ENCODE assay signal across 8 cellular contexts in genomic region chr15:81001180-81002003, GRCh38. TPM values are rescaled to one million over a fixed set of nuclear protein-coding genes. Genes with fewer than 3 reads are reported as not detected.
DNase-seq lines count a peak whose midpoint lies in the region; ATAC-seq and TF ChIP-seq lines count a peak whose summit lies in the region.

No MANE protein-coding gene starts in this region.

- peak; percentile 28 for TF ChIP-seq POLR2A in GM15510 (IDR thresholded peaks at IDR 0.05; ENCODE audit: borderline replicate concordance, extremely low read depth, insufficient read length)

- H3K9me3 ChIP-seq in upper lobe of right lung, result no peaks in the 10 kb centered on the region

- H3K4me3 Mint-ChIP-seq in nephron, result peak overlapping the region; percentile 94 to 97 (median 94)

- peaks cover 20% of the 10 kb centered on the region for H3K36me3 ChIP-seq in upper lobe of right lung

- H3K27ac ChIP-seq in 22Rv1 (peak overlapping the region; percentile 94), upper lobe of right lung (peak overlapping the region; percentile 98)

- TF ChIP-seq CTCF in 22Rv1 (IDR thresholded peaks at IDR 0.05) (no peak), fibroblast of mammary gland (conservative IDR thresholded peaks at IDR 0.05; ENCODE audit: control insufficient read depth, insufficient read depth, low read depth, low read length) (no peak), nephron (IDR thresholded peaks at IDR 0.05; ENCODE audit: unreplicated experiment in 3 of 3) (no peak), upper lobe of right lung (IDR thresholded peaks at IDR 0.05) (no peak)

- DNase-seq in NCI-H774 (lab: John Stamatoyannopoulos, UW), result peak; percentile 29
- peak; percentile 10 to 38 for DNase-seq in activated T-helper 1 cell treated with anti-CD3 and anti-CD28 coated beads, Interleukin-2, amount 50 U/mL, for 16 hours (ENCODE audit: low read depth in 1 of 2, low spot score in 1 of 2)
- peak; percentile 39 for DNase-seq in fibroblast of mammary gland (ENCODE audit: low read depth)
- DNase-seq in upper lobe of right lung, result peak; percentile 84

- no peak overlapping the region for H3K27ac Mint-ChIP-seq in nephron

- peak overlapping the region; percentile 89 for H3K4me3 ChIP-seq in fibroblast of mammary gland (ENCODE audit: control insufficient read depth, low read depth, low read length)
- peak overlapping the region; percentile 90 for H3K4me3 ChIP-seq in upper lobe of right lung

- H3K4me1 Mint-ChIP-seq in nephron, result peaks cover 20% of the 10 kb centered on the region

- H3K9me3 Mint-ChIP-seq in nephron, result no peaks in the 10 kb centered on the region

- peaks cover 16% of the 10 kb centered on the region for H3K36me3 Mint-ChIP-seq in nephron (ENCODE audit: low read depth)

- H3K27me3 ChIP-seq in upper lobe of right lung, result no peaks in the 10 kb centered on the region

- H3K4me1 ChIP-seq in upper lobe of right lung, result peaks cover 38% of the 10 kb centered on the region

- peak; percentile 40 for ATAC-seq in HG02852 (IDR thresholded peaks at IDR 0.05; ENCODE audit: unreplicated experiment)
- peak; percentile 66 for ATAC-seq in upper lobe of right lung

- no peaks in the 10 kb centered on the region for H3K27me3 Mint-ChIP-seq in nephron (ENCODE audit: low read depth)

- intact Hi-C loops in upper lobe of right lung (cut with DNase I), result no loop called here

RNA-seq across cellular contexts. Expression of gene TLNRD1, which starts 0.7 kb away (rescaled TPM):
- 27.8 TPM for total RNA-seq in upper lobe of right lung

RNA-seq across cellular contexts. Expression of gene MESD, which starts 11.8 kb away (rescaled TPM):
- total RNA-seq in upper lobe of right lung, result 26.7 TPM

Comparison
In these comparisons a context has a peak if more than half of its experiments do, and no peak if none do; other contexts are left out.
1. Peak in every context shown above with its lines: DNase-seq, ATAC-seq, H3K4me3 ChIP-seq and H3K27ac ChIP-seq.
2. DNase-seq: peak in every context shown above with its lines; median percentile 84 in upper lobe of right lung; 39 in fibroblast of mammary gland; 29 in NCI-H774; 24 in activated T-helper 1 cell treated with anti-CD3 and anti-CD28 coated beads, Interleukin-2, amount 50 U/mL, for 16 hours.